In the genomic region with DNA sequence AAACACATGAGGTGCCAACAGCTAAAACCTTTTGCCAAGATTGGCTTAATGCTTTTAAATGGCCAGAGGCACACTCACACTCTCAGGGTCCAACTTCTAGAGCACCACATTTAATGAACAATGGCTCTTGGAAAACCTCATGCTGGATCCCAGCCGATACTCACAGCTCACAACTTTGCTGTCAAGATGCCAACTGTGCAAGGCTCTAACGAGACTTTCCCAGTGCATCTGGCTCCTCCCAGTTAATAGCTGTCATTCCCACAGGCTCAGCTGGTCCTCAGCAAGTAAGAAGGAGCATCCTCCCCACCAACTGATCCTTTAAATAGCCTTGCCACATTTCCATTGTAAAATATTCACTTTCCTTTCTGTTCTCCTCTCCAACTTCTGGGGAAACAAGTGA, we compare ENCODE assay signal across 20 cellular contexts. TPM values are rescaled to one million over a fixed set of nuclear protein-coding genes. Genes with fewer than 3 reads are reported as not detected.
DNase-seq lines count a peak whose midpoint lies in the region; ATAC-seq, FAIRE-seq and TF ChIP-seq lines count a peak whose summit lies in the region.
"Had no signal": no experiment of that assay in that cellular context is flagged by ENCODE, and none has a peak within 500 bp of the region (broad histone marks: within the 10 kb centered on the region; RNA-seq: fewer than 3 reads in every experiment).

No MANE protein-coding gene starts in this region.

- 0 out of 2 replicates have a peak overlapping the region, but pooled peaks have one; percentile 3 for H2AFZ ChIP-seq in MM.1S (ENCODE audit: low read length)
- H2AFZ ChIP-seq in keratinocyte (ENCODE audit: control insufficient read depth, low read length), result no peak overlapping the region

- H3K36me3 Mint-ChIP-seq in T-helper 17 cell (ENCODE audit: low read depth), result peaks cover 5% of the 10 kb centered on the region
- H3K36me3 Mint-ChIP-seq: naive thymus-derived CD4-positive, alpha-beta T cell had no signal

- H3K27ac Mint-ChIP-seq in T-helper 17 cell, result no peak overlapping the region
- H3K27ac Mint-ChIP-seq: naive thymus-derived CD4-positive, alpha-beta T cell; stimulated activated naive CD8-positive, alpha-beta T cell treated with anti-CD3 and anti-CD28 coated beads, Interleukin-15, amount 100 ng/mL, for 72 hours had no signal

- H3K4me1 ChIP-seq in MM.1S (ENCODE audit: low read length) (peaks cover 9% of the 10 kb centered on the region; the same call in 1 of the 2 replicates), keratinocyte (ENCODE audit: control insufficient read depth, extremely low read depth, insufficient read depth, low read length) (peaks cover 16% of the 10 kb centered on the region)
- H3K4me1 ChIP-seq: gastrocnemius medialis had no signal

- H3K9me1 ChIP-seq in keratinocyte (ENCODE audit: control insufficient read depth, extremely low read depth, insufficient read depth, low read length), result no peaks in the 10 kb centered on the region

- peak; percentile 38 for DNase-seq in AG10803 (ENCODE audit: low read depth)
- no peak for DNase-seq in MM.1S
- peak; percentile 53 for DNase-seq in fibroblast of mammary gland (ENCODE audit: low read depth)
- DNase-seq in keratinocyte (ENCODE audit: low read depth, low spot score), result no peak
- DNase-seq in T-helper 17 cell, result no peak
- DNase-seq in activated T-cell treated with anti-CD3 and anti-CD28 coated beads, Interleukin-2, amount 50 U/mL, for 1 hour, result no peak
- DNase-seq in activated CD4-positive, alpha-beta T cell treated with anti-CD3 and anti-CD28 coated beads, Interleukin-2, amount 50 U/mL, for 4 hours, result no peak
- no peak for DNase-seq in NCI-H1694 treated with DMSO at 0.1 percent for 48 hours (lab: John Stamatoyannopoulos, UW)
- DNase-seq: activated CD4-positive, alpha-beta T cell treated with anti-CD3 and anti-CD28 coated beads, Interleukin-2, amount 50 U/mL, for 1 hour; activated naive CD4-positive, alpha-beta T cell treated with Interleukin-2 at 50 U/mL for 16 hours; gastrocnemius medialis; H7; IMR-90; naive thymus-derived CD4-positive, alpha-beta T cell; NCI-H2081 treated with DMSO at 0.1 percent for 48 hours; RPMI8226; stimulated activated CD4-positive, alpha-beta T cell treated with anti-CD3 and anti-CD28 coated beads, Interleukin-2, amount 100 ng/mL, for 24 hours; stimulated activated naive CD8-positive, alpha-beta T cell treated with anti-CD3 and anti-CD28 coated beads, Interleukin-15, amount 100 ng/mL, for 72 hours had no signal

- H3K4me1 Mint-ChIP-seq in T-helper 17 cell, result peaks cover 6% of the 10 kb centered on the region

- H3F3A ChIP-seq in MM.1S (ENCODE audit: insufficient read depth, low read length), result no peaks in the 10 kb centered on the region

- H3K9ac ChIP-seq in MM.1S (ENCODE audit: low read length) (no peak overlapping the region), keratinocyte (ENCODE audit: control insufficient read depth, extremely low read depth, insufficient read depth, low read length) (no peak overlapping the region)

- no peak for ATAC-seq in T-helper 17 cell
- ATAC-seq: gastrocnemius medialis; naive thymus-derived CD4-positive, alpha-beta T cell; stimulated activated naive CD8-positive, alpha-beta T cell treated with anti-CD3 and anti-CD28 coated beads, Interleukin-15, amount 100 ng/mL, for 72 hours had no signal

- no peak overlapping the region for H3K4me3 ChIP-seq in AG10803 (ENCODE audit: low read length)
- no peak overlapping the region for H3K4me3 ChIP-seq in MM.1S (ENCODE audit: low read length)
- H3K4me3 ChIP-seq in fibroblast of mammary gland (ENCODE audit: control insufficient read depth, low read depth, low read length), result no peak overlapping the region
- no peak overlapping the region for H3K4me3 ChIP-seq in keratinocyte (ENCODE audit: control insufficient read depth in 2 of 3, extremely low read depth in 1 of 3, insufficient read depth in 2 of 3, low read depth in 1 of 3, low read length in 3 of 3)
- H3K4me3 ChIP-seq: gastrocnemius medialis had no signal

- H3K27me3 ChIP-seq in MM.1S (replicated peaks; ENCODE audit: insufficient read depth, low read length) (no peaks in the 10 kb centered on the region), keratinocyte (ENCODE audit: control insufficient read depth, extremely low read depth, insufficient read depth, low read length) (no peaks in the 10 kb centered on the region)
- H3K27me3 ChIP-seq: gastrocnemius medialis had no signal

- TF ChIP-seq CTCF in AG10803 (conservative IDR thresholded peaks at IDR 0.05; ENCODE audit: low read length) (no peak), MM.1S (IDR thresholded peaks at IDR 0.05; ENCODE audit: low read length) (no peak), fibroblast of mammary gland (conservative IDR thresholded peaks at IDR 0.05; ENCODE audit: control insufficient read depth, insufficient read depth, low read depth, low read length) (no peak), keratinocyte (optimal IDR thresholded peaks at IDR 0.05 in 1 of 3, IDR thresholded peaks at IDR 0.05 in 1 of 3, conservative IDR thresholded peaks at IDR 0.05 in 1 of 3; ENCODE audit: extremely low read depth in 1 of 3, insufficient read depth in 2 of 3, low read length in 3 of 3) (no peak)

- H4K20me1 ChIP-seq in MM.1S (ENCODE audit: insufficient read depth, low read length) (no peaks in the 10 kb centered on the region), keratinocyte (ENCODE audit: control insufficient read depth, extremely low read depth, insufficient read depth, low read length) (no peaks in the 10 kb centered on the region)

- dilution Hi-C loops in keratinocyte (cut with MboI; ENCODE audit: extremely low pct_ligation_motif_present, low sequenced_read_pairs), result no loop called here

- no peaks in the 10 kb centered on the region for H3K9me2 ChIP-seq in MM.1S (replicated peaks; ENCODE audit: insufficient read depth, low read length)

- no peak overlapping the region for H3K4me3 Mint-ChIP-seq in T-helper 17 cell
- H3K4me3 Mint-ChIP-seq: naive thymus-derived CD4-positive, alpha-beta T cell; stimulated activated naive CD8-positive, alpha-beta T cell treated with anti-CD3 and anti-CD28 coated beads, Interleukin-15, amount 100 ng/mL, for 72 hours had no signal

- FAIRE-seq in keratinocyte (lab: Jason Lieb, UNC), result peak; percentile 59
- FAIRE-seq: colon, endometrium had no signal

- H3K79me2 ChIP-seq in MM.1S (ENCODE audit: low read length), result no peaks in the 10 kb centered on the region
- H3K79me2 ChIP-seq in keratinocyte (ENCODE audit: control insufficient read depth, insufficient read depth, low read length), result peaks cover 27% of the 10 kb centered on the region

- peaks cover 40% of the 10 kb centered on the region for H3K27me3 Mint-ChIP-seq in T-helper 17 cell

- H3K36me3 ChIP-seq in MM.1S (replicated peaks; ENCODE audit: insufficient read depth, low read length) (no peaks in the 10 kb centered on the region), keratinocyte (ENCODE audit: control insufficient read depth in 2 of 2, extremely low read depth in 1 of 2, insufficient read depth in 2 of 2, low read length in 2 of 2) (peaks cover 13 to 19% of the 10 kb centered on the region in 2 experiments)
- H3K36me3 ChIP-seq: gastrocnemius medialis had no signal

- H3K27ac ChIP-seq in MM.1S (ENCODE audit: low read length) (no peak overlapping the region), keratinocyte (ENCODE audit: control insufficient read depth, insufficient read depth, low read length) (no peak overlapping the region)
- H3K27ac ChIP-seq: gastrocnemius medialis had no signal

- H3K4me2 ChIP-seq in MM.1S (ENCODE audit: low read depth, low read length) (no peak overlapping the region), keratinocyte (ENCODE audit: control insufficient read depth, extremely low read depth, insufficient read depth, low read depth, low read length) (no peak overlapping the region)

- no peaks in the 10 kb centered on the region for H3K9me3 ChIP-seq in MM.1S (replicated peaks; ENCODE audit: insufficient read depth, low read length)
- H3K9me3 ChIP-seq in keratinocyte (ENCODE audit: control insufficient read depth, low read depth, low read length), result peaks cover 4% of the 10 kb centered on the region
- H3K9me3 ChIP-seq in T-helper 17 cell (ENCODE audit: control insufficient read depth, low read length, poor library complexity, severe bottlenecking), result no peaks in the 10 kb centered on the region
- H3K9me3 ChIP-seq: gastrocnemius medialis had no signal

RNA-seq across cellular contexts. Expression of gene FRMD4B, which starts 20.3 kb away (rescaled TPM):
- 34.7 to 48.3 TPM (median 48.0 TPM) in 3 replicates for polyA plus RNA-seq in keratinocyte
- polyA plus RNA-seq in keratinocyte (2011; ENCODE audit: low read depth), result 27.1 TPM
- 24.3 and 38.0 TPM in 2 replicates for polyA plus RNA-seq in keratinocyte (2011; cell fraction: cytosol; rRNA removed)
- 57.8 and 61.8 TPM in 2 replicates for polyA plus RNA-seq in keratinocyte (2011; cell fraction: nucleus; rRNA removed)
- 34.0 and 37.6 TPM in 2 replicates for polyA plus RNA-seq in keratinocyte (2012; ENCODE audit: low replicate concordance)
- 49.1 to 82.5 TPM (median 65.5 TPM) in 3 replicates for polyA minus RNA-seq in keratinocyte
- polyA minus RNA-seq in keratinocyte (2011; cell fraction: cytosol; rRNA and poly(A)+ RNA removed), result 30.9 TPM
- 75.4 and 151 TPM in 2 replicates for polyA minus RNA-seq in keratinocyte (2011; cell fraction: nucleus; rRNA and poly(A)+ RNA removed)
- total RNA-seq in T-helper 17 cell, result 10 to 100 TPM; 25.6 to 36.6 TPM

Comparison
In these comparisons a context has a peak if more than half of its experiments do, and no peak if none do; other contexts are left out.
1. DNase-seq: peak in AG10803 (single experiment) and fibroblast of mammary gland (single experiment); none in MM.1S (single experiment), keratinocyte (single experiment), T-helper 17 cell (0 of 3), activated T-cell treated with anti-CD3 and anti-CD28 coated beads, Interleukin-2, amount 50 U/mL, for 1 hour (single experiment), activated CD4-positive, alpha-beta T cell treated with anti-CD3 and anti-CD28 coated beads, Interleukin-2, amount 50 U/mL, for 4 hours (0 of 2) and NCI-H1694 treated with DMSO at 0.1 percent for 48 hours (single experiment).